19 cellular contexts compared by ENCODE assay signal in the genomic region with DNA sequence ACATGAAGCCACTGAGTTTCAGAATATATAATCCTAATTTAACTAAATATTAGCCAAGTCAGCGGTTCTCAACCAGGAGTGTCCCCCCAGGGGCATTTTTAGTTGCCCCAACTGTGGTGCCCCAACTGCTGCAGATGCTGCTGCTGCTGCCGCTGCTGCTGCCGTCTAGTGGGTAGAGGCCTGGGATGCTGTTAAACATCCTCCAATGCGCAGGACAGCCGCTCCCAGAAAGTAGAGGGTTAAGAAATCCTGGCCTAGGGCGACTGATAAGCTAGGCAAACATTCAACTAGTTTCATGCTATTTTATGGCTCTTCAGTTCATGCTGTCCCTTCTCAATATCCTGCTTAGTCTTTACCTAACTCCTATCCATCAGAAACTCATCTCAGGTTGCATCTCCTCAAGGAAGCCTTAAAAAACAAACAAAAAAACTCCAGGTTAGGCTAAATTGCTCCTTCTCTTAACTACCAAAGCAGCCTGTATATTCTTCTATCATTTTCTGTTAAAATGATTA. TPM values are rescaled to one million over a fixed set of nuclear protein-coding genes. Genes with fewer than 3 reads are reported as not detected.
A peak's percentile ranks its signal among the peaks of the same experiment; 100 is the strongest.
DNase-seq lines count a peak whose midpoint lies in the region; TF ChIP-seq lines count a peak whose summit lies in the region.
"Had no signal": no experiment of that assay in that cellular context is flagged by ENCODE, and none has a peak within 500 bp of the region (broad histone marks: within the 10 kb centered on the region; RNA-seq: fewer than 3 reads in every experiment).

No MANE protein-coding gene starts in this region.

- peak overlapping the region; percentile 49 to 50 for H3K27ac ChIP-seq in mucosa of rectum (ENCODE audit: low read depth in 2 of 2, low read length in 2 of 2)
- no peak overlapping the region for H3K27ac ChIP-seq in WERI-Rb-1
- H3K27ac ChIP-seq: right atrium auricular region, SJSA1, tibial artery had no signal

- H3K9ac ChIP-seq in mucosa of rectum (ENCODE audit: low read depth in 1 of 2, low read length in 2 of 2), result no peak overlapping the region

- no peaks in the 10 kb centered on the region for H3K27me3 ChIP-seq in mucosa of rectum (ENCODE audit: control insufficient read depth in 2 of 2, insufficient read depth in 2 of 2, low read length in 2 of 2)
- H3K27me3 ChIP-seq in WERI-Rb-1 (ENCODE audit: insufficient read depth, low read depth, severe bottlenecking), result no peaks in the 10 kb centered on the region
- H3K27me3 ChIP-seq: right atrium auricular region, SJSA1, tibial artery had no signal

- in situ Hi-C loops in Caki2 (cut with HindIII; ENCODE audit: low pct_unique_long_range_greater_than_20kb, low sequenced_read_pairs), result no loop called here

- H3K9me3 ChIP-seq in mucosa of rectum (ENCODE audit: control insufficient read depth in 2 of 2, low read length in 2 of 2) (no peaks in the 10 kb centered on the region), WERI-Rb-1 (ENCODE audit: severe bottlenecking) (no peaks in the 10 kb centered on the region)
- H3K9me3 ChIP-seq: right atrium auricular region, SJSA1, tibial artery had no signal

- TF ChIP-seq CTCF in LNCAP (IDR thresholded peaks at IDR 0.05) (peak; percentile 77), WERI-Rb-1 (IDR thresholded peaks at IDR 0.05; ENCODE audit: low read depth, low read length) (no peak)

- H3K4me1 ChIP-seq in mucosa of rectum (ENCODE audit: control insufficient read depth in 2 of 2, insufficient read depth in 2 of 2, low read length in 2 of 2), result peaks cover 3 to 4% of the 10 kb centered on the region in 2 donors
- H3K4me1 ChIP-seq: SJSA1 had no signal

- peak; percentile 73 for DNase-seq in Caki2 (ENCODE audit: low read depth)
- DNase-seq in erythroblast (lab: John Stamatoyannopoulos, UW), result peak; percentile 28 to 33
- no peak for DNase-seq in activated CD4-positive, alpha-beta T cell treated with anti-CD3 and anti-CD28 coated beads, Interleukin-2, amount 50 U/mL, for 1 hour
- no peak for DNase-seq in KG1 (lab: John Stamatoyannopoulos, UW)
- no peak for DNase-seq in WERI-Rb-1
- no peak for DNase-seq in OCI-M1 (lab: John Stamatoyannopoulos, UW)
- DNase-seq: activated CD4-positive, alpha-beta memory T cell treated with anti-CD3 and anti-CD28 coated beads, Interleukin-2, amount 10 ng/mL, durations not matched to agents 7 days and 5 days; amygdala; cortex of kidney; hippocampal formation; left ventricle myocardium superior; NCI-H1048; stimulated activated CD4-positive, alpha-beta T cell treated with anti-CD3 and anti-CD28 coated beads, Interleukin-4, amount 100 ng/mL, for 4 hours; tibial artery had no signal

- peak overlapping the region in 1 of 2 donors; percentile 53 for H3K4me3 ChIP-seq in mucosa of rectum (ENCODE audit: low read length in 2 of 2)
- H3K4me3 ChIP-seq in WERI-Rb-1 (ENCODE audit: low read depth, low read length), result no peak overlapping the region
- H3K4me3 ChIP-seq: right atrium auricular region, SJSA1, tibial artery had no signal

- TF ChIP-seq POLR2A in erythroblast (IDR thresholded peaks at IDR 0.05; ENCODE audit: low read length), result no peak

- H3K36me3 ChIP-seq in mucosa of rectum (ENCODE audit: control insufficient read depth in 2 of 2, insufficient read depth in 2 of 2, low read length in 2 of 2) (no peaks in the 10 kb centered on the region), WERI-Rb-1 (no peaks in the 10 kb centered on the region)
- H3K36me3 ChIP-seq: right atrium auricular region, SJSA1, tibial artery had no signal

RNA-seq across cellular contexts. Expression of a gene that starts 9.9 kb away (rescaled TPM):
- 69.3 and 75.1 TPM in 2 replicates for total RNA-seq in Caki2 (2014; rRNA removed; shearing (Covaris generic); ENCODE audit: low replicate concordance)

RNA-seq across cellular contexts. Expression of a gene that starts 10.3 kb away (rescaled TPM):
- 265 and 267 TPM in 2 replicates for total RNA-seq in Caki2 (2014; rRNA removed; shearing (Covaris generic); ENCODE audit: low replicate concordance)

RNA-seq across cellular contexts. Expression of a gene that starts 12.6 kb away (rescaled TPM):
- 0.20 TPM in 1 of 2 replicates, not detected in the other for total RNA-seq in Caki2 (2014; rRNA removed; shearing (Covaris generic); ENCODE audit: low replicate concordance)
- total RNA-seq: esophagus mucosa, SJSA1 had no signal

Comparison
In these comparisons a context has a peak if more than half of its experiments do, and no peak if none do; other contexts are left out.
1. DNase-seq: peak in Caki2 (single experiment) and erythroblast (2 of 2); none in activated CD4-positive, alpha-beta T cell treated with anti-CD3 and anti-CD28 coated beads, Interleukin-2, amount 50 U/mL, for 1 hour (single experiment), KG1 (single experiment), WERI-Rb-1 (single experiment) and OCI-M1 (single experiment).